In the genomic region with DNA sequence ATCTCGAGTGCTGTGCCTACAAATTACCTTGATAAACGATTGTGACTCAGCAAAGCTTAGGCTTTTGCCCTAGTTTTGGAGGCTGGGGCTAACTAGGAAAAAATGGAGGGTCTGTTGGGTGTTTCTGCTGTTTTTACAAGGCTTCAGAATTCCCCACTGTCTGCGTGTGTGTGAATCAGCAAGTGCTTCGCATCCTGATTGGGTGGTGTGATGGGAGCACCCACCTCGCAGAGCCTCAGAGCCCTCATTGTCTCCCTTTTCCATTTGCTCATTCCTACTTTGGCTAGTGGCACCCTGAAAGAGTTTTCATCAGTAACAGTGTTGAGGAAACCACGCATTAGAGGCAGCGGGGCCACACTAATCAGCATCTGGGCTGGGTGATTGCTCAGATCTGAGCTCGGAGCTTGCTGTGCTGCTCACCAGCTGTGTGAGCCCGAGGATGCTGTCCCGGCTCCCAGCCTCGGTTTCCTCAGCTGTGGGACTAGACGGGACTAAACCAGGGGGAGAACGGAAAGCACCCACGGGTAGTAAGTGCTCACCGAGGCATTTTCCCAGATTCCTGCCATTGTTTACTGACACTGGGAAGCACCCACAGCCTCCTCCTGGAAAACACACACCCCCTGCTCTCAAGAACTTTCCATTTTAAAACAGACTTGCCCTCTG, we compare ENCODE assay signal across 21 cellular contexts. TPM values are rescaled to one million over a fixed set of nuclear protein-coding genes. Genes with fewer than 3 reads are reported as not detected.
"Had no signal": no experiment of that assay in that cellular context is flagged by ENCODE, and none has a peak within 500 bp of the region (broad histone marks: within the 10 kb centered on the region; RNA-seq: fewer than 3 reads in every experiment).

No MANE protein-coding gene starts in this region.

- H3K36me3 Mint-ChIP-seq: activated naive CD8-positive, alpha-beta T cell treated with anti-CD3 and anti-CD28 coated beads, Interleukin-2, amount 10 ng/mL, durations not matched to agents 7 days and 5 days; brain; natural killer cell treated with Interleukin-12 subunit alpha and Interleukin-12 subunit beta and Interleukin-15 and Interleukin-18, amount 100 ng/mL, for 72 hours; type B pancreatic cell had no signal

- H3K27ac Mint-ChIP-seq: activated naive CD8-positive, alpha-beta T cell treated with anti-CD3 and anti-CD28 coated beads, Interleukin-2, amount 10 ng/mL, durations not matched to agents 7 days and 5 days; brain; natural killer cell treated with Interleukin-12 subunit alpha and Interleukin-12 subunit beta and Interleukin-15 and Interleukin-18, amount 100 ng/mL, for 72 hours; stimulated activated naive CD8-positive, alpha-beta T cell treated with anti-CD3 and anti-CD28 coated beads, Interleukin-15, amount 100 ng/mL, for 72 hours; type B pancreatic cell had no signal

- H3K4me3 Mint-ChIP-seq: activated naive CD8-positive, alpha-beta T cell treated with anti-CD3 and anti-CD28 coated beads, Interleukin-2, amount 10 ng/mL, durations not matched to agents 7 days and 5 days; brain; natural killer cell treated with Interleukin-12 subunit alpha and Interleukin-12 subunit beta and Interleukin-15 and Interleukin-18, amount 100 ng/mL, for 72 hours; stimulated activated naive CD8-positive, alpha-beta T cell treated with anti-CD3 and anti-CD28 coated beads, Interleukin-15, amount 100 ng/mL, for 72 hours; type B pancreatic cell had no signal

- H3K4me3 ChIP-seq: coronary artery had no signal

- H3K9me3 Mint-ChIP-seq: activated naive CD8-positive, alpha-beta T cell treated with anti-CD3 and anti-CD28 coated beads, Interleukin-2, amount 10 ng/mL, durations not matched to agents 7 days and 5 days; natural killer cell treated with Interleukin-12 subunit alpha and Interleukin-12 subunit beta and Interleukin-15 and Interleukin-18, amount 100 ng/mL, for 72 hours; stimulated activated naive CD8-positive, alpha-beta T cell treated with anti-CD3 and anti-CD28 coated beads, Interleukin-15, amount 100 ng/mL, for 72 hours; type B pancreatic cell had no signal

- ATAC-seq: activated CD4-positive, CD25-positive, alpha-beta regulatory T cell treated with anti-CD3 and anti-CD28 coated beads, Interleukin-2, amount 50 U/mL, for 24 hours; esophagus mucosa; natural killer cell treated with Interleukin-12 subunit alpha and Interleukin-12 subunit beta and Interleukin-15 and Interleukin-18, amount 100 ng/mL, for 72 hours; right cardiac atrium; stimulated activated naive CD8-positive, alpha-beta T cell treated with anti-CD3 and anti-CD28 coated beads, Interleukin-15, amount 100 ng/mL, for 72 hours had no signal

- H3K27me3 Mint-ChIP-seq: activated naive CD8-positive, alpha-beta T cell treated with anti-CD3 and anti-CD28 coated beads, Interleukin-2, amount 10 ng/mL, durations not matched to agents 7 days and 5 days; brain; natural killer cell treated with Interleukin-12 subunit alpha and Interleukin-12 subunit beta and Interleukin-15 and Interleukin-18, amount 100 ng/mL, for 72 hours; type B pancreatic cell had no signal

- H3K4me1 Mint-ChIP-seq: activated naive CD8-positive, alpha-beta T cell treated with anti-CD3 and anti-CD28 coated beads, Interleukin-2, amount 10 ng/mL, durations not matched to agents 7 days and 5 days; brain; stimulated activated naive CD8-positive, alpha-beta T cell treated with anti-CD3 and anti-CD28 coated beads, Interleukin-15, amount 100 ng/mL, for 72 hours had no signal

- H3K27ac ChIP-seq: coronary artery had no signal

- DNase-seq: activated CD4-positive, alpha-beta T cell treated with anti-CD3 and anti-CD28 coated beads, Interleukin-2, amount 50 U/mL, for 1 hour; activated naive CD4-positive, alpha-beta T cell; activated naive CD8-positive, alpha-beta T cell treated with anti-CD3 and anti-CD28 coated beads, Interleukin-2, amount 10 ng/mL, durations not matched to agents 7 days and 5 days; central memory CD4-positive, alpha-beta T cell; glutamatergic neuron; kidney glomerular epithelial cell; mesendoderm; nucleus accumbens; posterior cingulate gyrus; right cardiac atrium; stimulated activated naive CD8-positive, alpha-beta T cell treated with anti-CD3 and anti-CD28 coated beads, Interleukin-15, amount 100 ng/mL, for 72 hours had no signal

RNA-seq across cellular contexts. Expression of a gene that starts 51.9 kb away (rescaled TPM):
- total RNA-seq: activated CD8-positive, alpha-beta memory T cell treated with anti-CD3 and anti-CD28 coated beads for 36 hours; activated naive CD8-positive, alpha-beta T cell treated with anti-CD3 and anti-CD28 coated beads, Interleukin-2, amount 10 ng/mL, durations not matched to agents 7 days and 5 days; esophagus mucosa; liver; natural killer cell treated with Interleukin-12 subunit alpha and Interleukin-12 subunit beta and Interleukin-15 and Interleukin-18, amount 100 ng/mL, for 72 hours; right cardiac atrium; T-helper 2 cell treated with Interferon-gamma antibody and Interleukin-4, amounts not matched to agents 100 ng/mL and 5 ng/mL, for 36 hours; temporal lobe had no signal
- polyA plus RNA-seq: liver, right cardiac atrium had no signal
